Comparison of ENCODE assay signal across 27 cellular contexts in the genomic region with DNA sequence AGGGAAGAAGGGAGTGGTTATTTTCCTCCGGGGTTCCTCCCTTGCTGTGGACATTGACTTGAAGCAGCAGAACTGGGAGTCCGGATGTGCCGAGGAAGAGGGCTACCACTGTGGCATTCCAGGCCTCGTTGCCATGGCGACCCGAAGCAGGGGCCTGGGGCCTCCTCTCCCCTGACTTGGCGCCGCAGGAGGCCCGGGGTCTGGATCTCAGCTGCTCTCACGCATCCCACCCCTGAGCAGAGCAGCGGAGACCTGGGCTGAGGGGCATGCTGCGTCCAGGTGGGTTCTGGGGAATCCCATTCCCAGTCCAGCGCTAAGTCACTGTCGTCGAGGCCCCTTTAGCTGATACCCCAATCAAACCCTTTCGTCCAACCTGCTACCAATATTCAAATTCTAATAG.
DNase-seq lines count a peak whose midpoint lies in the region; ATAC-seq lines count a peak whose summit lies in the region.
"Had no signal": no experiment of that assay in that cellular context is flagged by ENCODE, and none has a peak within 500 bp of the region (broad histone marks: within the 10 kb centered on the region; RNA-seq: fewer than 3 reads in every experiment).

No MANE protein-coding gene starts in this region.

- DNase-seq in NCI-H748 (lab: John Stamatoyannopoulos, UW; ENCODE audit: unreplicated experiment), result peak; percentile 31
- no peak for DNase-seq in NCI-H748 treated with DMSO at 0.1 percent for 48 hours (lab: John Stamatoyannopoulos, UW)
- DNase-seq in iPS DF 6.9 (ENCODE audit: low read depth, low spot score), result peak; percentile 63
- no peak for DNase-seq in naive B cell
- peak; percentile 33 for DNase-seq in ureter (ENCODE audit: low spot score)
- no peak for DNase-seq in caudate nucleus (lab: John Stamatoyannopoulos, UW)
- DNase-seq in HK-2 (ENCODE audit: unreplicated experiment), result no peak
- no peak for DNase-seq in SJCRH30
- DNase-seq: 8988T; activated gamma-delta T cell treated with Interleukin-2 at 50 U/mL for 16 hours; activated T-cell treated with anti-CD3 and anti-CD28 coated beads, Interleukin-2, amount 50 U/mL, for 1 hour; effector memory CD4-positive, alpha-beta T cell; esophagus squamous epithelium; left lung; NCI-H146; NCI-H526; nucleus accumbens; stimulated activated CD4-positive, alpha-beta T cell treated with anti-CD3 and anti-CD28 coated beads, Interleukin-12 subunit alpha, Interleukin-12 subunit beta, amount 100 ng/mL, for 4 hours; stimulated activated CD4-positive, alpha-beta T cell treated with anti-CD3 and anti-CD28 coated beads, Interleukin-4, amount 100 ng/mL, for 4 hours; stimulated activated naive CD8-positive, alpha-beta T cell treated with anti-CD3 and anti-CD28 coated beads, Interleukin-15, amount 100 ng/mL, for 72 hours; T1000; transverse colon had no signal

- H3K36me3 Mint-ChIP-seq in naive B cell, result peaks cover 6 to 8% of the 10 kb centered on the region in 2 donors
- H3K36me3 Mint-ChIP-seq: IgD-negative memory B cell had no signal

- peaks cover 38 to 75% (median 58%) of the 10 kb centered on the region in 3 donors for H3K4me1 Mint-ChIP-seq in naive B cell
- H3K4me1 Mint-ChIP-seq: stimulated activated naive CD8-positive, alpha-beta T cell treated with anti-CD3 and anti-CD28 coated beads, Interleukin-15, amount 100 ng/mL, for 72 hours had no signal

- peak overlapping the region in 5 of 6 donors; percentile 33 to 94 (median 87) for H3K27ac Mint-ChIP-seq in naive B cell
- H3K27ac Mint-ChIP-seq: stimulated activated naive CD8-positive, alpha-beta T cell treated with anti-CD3 and anti-CD28 coated beads, Interleukin-15, amount 100 ng/mL, for 72 hours had no signal

- H3K27me3 ChIP-seq in iPS DF 6.9 (ENCODE audit: control insufficient read depth, insufficient read depth, low read length) (no peaks in the 10 kb centered on the region), SJCRH30 (no peaks in the 10 kb centered on the region)
- H3K27me3 ChIP-seq: esophagus squamous epithelium, gastroesophageal sphincter, left lung, transverse colon had no signal

- H3K36me3 ChIP-seq in iPS DF 6.9 (ENCODE audit: control insufficient read depth, insufficient read depth, low read length), result no peaks in the 10 kb centered on the region
- H3K36me3 ChIP-seq in SJCRH30, result peaks cover 3% of the 10 kb centered on the region; the same call in 1 of the 2 replicates
- H3K36me3 ChIP-seq: gastroesophageal sphincter, left lung had no signal

- no peaks in the 10 kb centered on the region for H3K27me3 Mint-ChIP-seq in naive B cell
- H3K27me3 Mint-ChIP-seq: brain, IgD-negative memory B cell had no signal

- no CpG with 5 or more reads among the region's 16 CpGs for WGBS in iPS DF 6.9 (ENCODE audit: insufficient coverage, insufficient read length)

- no peak for ATAC-seq in naive B cell (ENCODE audit: low read depth in 2 of 2)
- ATAC-seq: gastroesophageal sphincter; GM12878; left lung; stimulated activated naive CD8-positive, alpha-beta T cell treated with anti-CD3 and anti-CD28 coated beads, Interleukin-15, amount 100 ng/mL, for 72 hours had no signal

- peaks cover 6% of the 10 kb centered on the region for H3K4me1 ChIP-seq in iPS DF 6.9 (ENCODE audit: control insufficient read depth, insufficient read depth, low read length)
- H3K4me1 ChIP-seq in SJCRH30, result peaks cover 2% of the 10 kb centered on the region
- H3K4me1 ChIP-seq: gastroesophageal sphincter, left lung, transverse colon had no signal

- H3K27ac ChIP-seq in iPS DF 6.9 (ENCODE audit: low read length) (no peak overlapping the region), caudate nucleus (ENCODE audit: low read depth, low read length) (no peak overlapping the region), SJCRH30 (no peak overlapping the region)
- H3K27ac ChIP-seq: esophagus squamous epithelium, gastroesophageal sphincter, HL-60, left lung, transverse colon had no signal

- H3K4me3 Mint-ChIP-seq in naive B cell, result no peak overlapping the region
- H3K4me3 Mint-ChIP-seq: brain; IgD-negative memory B cell; stimulated activated naive CD8-positive, alpha-beta T cell treated with anti-CD3 and anti-CD28 coated beads, Interleukin-15, amount 100 ng/mL, for 72 hours had no signal

- H3K4me3 ChIP-seq in iPS DF 6.9 (ENCODE audit: low read length) (no peak overlapping the region), SJCRH30 (no peak overlapping the region)
- H3K4me3 ChIP-seq: esophagus squamous epithelium, gastroesophageal sphincter, GM12878, left lung, transverse colon had no signal

- H3K9me3 ChIP-seq in iPS DF 6.9 (ENCODE audit: control insufficient read depth, insufficient read depth, low read length), result no peaks in the 10 kb centered on the region
- no peaks in the 10 kb centered on the region for H3K9me3 ChIP-seq in SJCRH30 (replicated peaks)
- H3K9me3 ChIP-seq: esophagus squamous epithelium, gastroesophageal sphincter, left lung, transverse colon had no signal

- H3K9me3 Mint-ChIP-seq in naive B cell, result no peaks in the 10 kb centered on the region
- H3K9me3 Mint-ChIP-seq: stimulated activated naive CD8-positive, alpha-beta T cell treated with anti-CD3 and anti-CD28 coated beads, Interleukin-15, amount 100 ng/mL, for 72 hours had no signal

Comparison
In these comparisons a context has a peak if more than half of its experiments do, and no peak if none do; other contexts are left out.
1. DNase-seq: peak in NCI-H748 (single experiment), iPS DF 6.9 (single experiment) and ureter (single experiment); none in NCI-H748 treated with DMSO at 0.1 percent for 48 hours (single experiment), naive B cell (single experiment), caudate nucleus (0 of 61), HK-2 (single experiment) and SJCRH30 (0 of 2).